ENCODE assay signal across 8 cellular contexts in the genomic region with DNA sequence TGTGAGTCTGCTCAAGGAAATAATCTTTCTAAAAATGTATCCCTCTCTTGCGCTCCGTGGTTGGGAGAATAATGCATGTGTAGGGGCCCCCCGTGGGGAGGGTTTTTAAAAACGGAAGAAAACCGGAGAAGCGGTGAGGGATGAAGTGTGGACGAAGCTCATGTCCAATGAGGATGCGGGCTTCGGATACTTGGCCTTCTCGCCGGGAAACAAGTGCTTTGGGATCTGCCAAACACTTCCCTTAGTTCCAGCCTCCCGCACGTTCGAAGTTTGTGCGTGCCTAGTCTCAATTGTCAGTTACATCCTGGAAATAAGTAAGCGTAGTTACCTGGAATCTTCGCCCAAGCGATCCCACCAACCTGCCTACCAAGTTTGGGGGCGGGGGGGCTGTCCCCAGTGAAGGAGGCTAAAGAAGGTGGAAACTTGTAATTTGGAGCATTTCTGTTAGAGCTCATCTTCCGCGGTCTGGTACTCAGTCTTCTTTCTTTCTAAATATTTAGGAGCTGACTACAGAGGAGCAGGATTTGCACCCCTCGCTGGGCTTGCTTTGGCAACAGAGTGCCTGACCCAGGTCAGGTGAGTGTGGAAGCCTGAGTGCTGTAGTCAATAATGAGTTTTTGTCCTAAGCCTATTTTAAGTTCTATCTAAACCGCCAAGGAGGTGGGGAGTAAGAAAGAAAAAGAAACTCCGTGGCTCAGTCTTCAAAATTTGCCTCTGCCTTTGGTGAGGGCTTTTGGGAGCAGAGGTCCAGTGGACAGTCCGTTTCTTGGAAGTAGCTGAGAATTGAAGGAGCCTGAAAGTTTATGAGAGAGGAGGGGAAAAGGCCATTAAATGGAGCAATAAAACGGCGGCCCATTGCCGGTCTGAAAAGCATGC. TPM values are rescaled to one million over a fixed set of nuclear protein-coding genes. Genes with fewer than 3 reads are reported as not detected.
DNase-seq lines count a peak whose midpoint lies in the region; ATAC-seq and TF ChIP-seq lines count a peak whose summit lies in the region.

No MANE protein-coding gene starts in this region.

- H3K9me3 Mint-ChIP-seq in HFFc6 (no peaks in the 10 kb centered on the region), neural progenitor cell (no peaks in the 10 kb centered on the region)
- no peaks in the 10 kb centered on the region for H3K9me3 Mint-ChIP-seq in activated CD8-positive, alpha-beta T cell treated with anti-CD3 and anti-CD28 coated beads, Interleukin-2, amount 10 ng/mL, durations not matched to agents 7 days and 5 days (ENCODE audit: insufficient read depth)

- peaks cover 8% of the 10 kb centered on the region for H3F3A ChIP-seq in neural progenitor cell (ENCODE audit: low read depth)

- CTCF ChIA-PET in activated CD8-positive, alpha-beta T cell treated with anti-CD3 and anti-CD28 coated beads, Interleukin-2, amount 10 ng/mL, durations not matched to agents 7 days and 5 days (lab: Charles Lee) = interaction anchor here (1.1 to 6.1 kb wide), 12 partner anchors 10 to 564 kb away, joined by 3 to 56 read pairs (median 8); partner anchors contain the start of gene SETMAR

- DNase-seq in AML-193 (lab: John Stamatoyannopoulos, UW) = peak; percentile 47 to 61
- DNase-seq in HFFc6 = no peak
- DNase-seq in activated CD8-positive, alpha-beta T cell treated with anti-CD3 and anti-CD28 coated beads, Interleukin-2, amount 10 ng/mL, durations not matched to agents 7 days and 5 days = peak; percentile 32
- DNase-seq in fibroblast of mammary gland (ENCODE audit: low read depth) = peak; percentile 25
- DNase-seq in neural progenitor cell (ENCODE audit: low spot score) = peak; percentile 38
- no peak for DNase-seq in NCI-H345 (lab: John Stamatoyannopoulos, UW)

- H3K4me3 ChIP-seq in fibroblast of mammary gland (ENCODE audit: control insufficient read depth, low read depth, low read length) = peak overlapping the region; percentile 85
- H3K4me3 ChIP-seq in neural progenitor cell = peak overlapping the region; percentile 73

- H3K27ac Mint-ChIP-seq in HFFc6 = peak overlapping the region; percentile 11
- peak overlapping the region; percentile 89 for H3K27ac Mint-ChIP-seq in activated CD8-positive, alpha-beta T cell treated with anti-CD3 and anti-CD28 coated beads, Interleukin-2, amount 10 ng/mL, durations not matched to agents 7 days and 5 days
- H3K27ac Mint-ChIP-seq in neural progenitor cell = no peak overlapping the region

- POLR2A ChIA-PET in activated CD8-positive, alpha-beta T cell treated with anti-CD3 and anti-CD28 coated beads, Interleukin-2, amount 10 ng/mL, durations not matched to agents 7 days and 5 days (lab: Charles Lee) = interaction anchor here (0.6 to 4.3 kb wide), 22 partner anchors 9 to 1368 kb away, joined by 3 to 51 read pairs (median 4); partner anchors contain the start of genes BHLHE40 and SUMF1

- no peaks in the 10 kb centered on the region for H3K36me3 ChIP-seq in neural progenitor cell

- H3K27me3 Mint-ChIP-seq in HFFc6 (ENCODE audit: insufficient read depth) (peaks cover 6% of the 10 kb centered on the region), neural progenitor cell (ENCODE audit: insufficient read depth, low read depth) (peaks cover 12% of the 10 kb centered on the region)
- peaks cover 13% of the 10 kb centered on the region for H3K27me3 Mint-ChIP-seq in activated CD8-positive, alpha-beta T cell treated with anti-CD3 and anti-CD28 coated beads, Interleukin-2, amount 10 ng/mL, durations not matched to agents 7 days and 5 days (ENCODE audit: low read depth)

- peaks cover 55% of the 10 kb centered on the region for H3K27me3 ChIP-seq in neural progenitor cell

- peaks cover 11% of the 10 kb centered on the region for H3K4me1 ChIP-seq in neural progenitor cell

- peak overlapping the region; percentile 97 for H2AFZ ChIP-seq in neural progenitor cell (replicated peaks)

- H3K27ac ChIP-seq in neural progenitor cell = no peak overlapping the region

- H3K4me1 Mint-ChIP-seq in HFFc6 (ENCODE audit: low read depth) = peaks cover 34% of the 10 kb centered on the region
- H3K4me1 Mint-ChIP-seq in activated CD8-positive, alpha-beta T cell treated with anti-CD3 and anti-CD28 coated beads, Interleukin-2, amount 10 ng/mL, durations not matched to agents 7 days and 5 days (ENCODE audit: low read depth) = peaks cover 40% of the 10 kb centered on the region
- peaks cover 16% of the 10 kb centered on the region for H3K4me1 Mint-ChIP-seq in neural progenitor cell

- no peaks in the 10 kb centered on the region for H3K79me2 ChIP-seq in neural progenitor cell (ENCODE audit: low read depth)

- H3K36me3 Mint-ChIP-seq in HFFc6 (ENCODE audit: low read depth) = no peaks in the 10 kb centered on the region
- peaks cover 35% of the 10 kb centered on the region for H3K36me3 Mint-ChIP-seq in activated CD8-positive, alpha-beta T cell treated with anti-CD3 and anti-CD28 coated beads, Interleukin-2, amount 10 ng/mL, durations not matched to agents 7 days and 5 days (ENCODE audit: low read depth)
- H3K36me3 Mint-ChIP-seq in neural progenitor cell = no peaks in the 10 kb centered on the region

- peak overlapping the region; percentile 95 for H3K4me3 Mint-ChIP-seq in HFFc6
- H3K4me3 Mint-ChIP-seq in activated CD8-positive, alpha-beta T cell treated with anti-CD3 and anti-CD28 coated beads, Interleukin-2, amount 10 ng/mL, durations not matched to agents 7 days and 5 days = peak overlapping the region; percentile 94
- peak overlapping the region; percentile 95 for H3K4me3 Mint-ChIP-seq in neural progenitor cell

- H3K9me3 ChIP-seq in neural progenitor cell (ENCODE audit: low read depth) = no peaks in the 10 kb centered on the region

- peak overlapping the region; percentile 98 for H3K4me2 ChIP-seq in neural progenitor cell

- no peaks in the 10 kb centered on the region for H4K20me1 ChIP-seq in neural progenitor cell (ENCODE audit: low read depth)

- TF ChIP-seq CTCF in HFFc6 (IDR thresholded peaks at IDR 0.05) (no peak), fibroblast of mammary gland (conservative IDR thresholded peaks at IDR 0.05; ENCODE audit: control insufficient read depth, insufficient read depth, low read depth, low read length) (no peak), neural progenitor cell (IDR thresholded peaks at IDR 0.05) (no peak)

- no peak overlapping the region for H3K9ac ChIP-seq in neural progenitor cell

- ATAC-seq in activated CD8-positive, alpha-beta T cell treated with anti-CD3 and anti-CD28 coated beads, Interleukin-2, amount 10 ng/mL, durations not matched to agents 7 days and 5 days = peak; percentile 5
- no peak for ATAC-seq in GM18870 (IDR thresholded peaks at IDR 0.05; ENCODE audit: unreplicated experiment)
- no peak for ATAC-seq in GM19452 (IDR thresholded peaks at IDR 0.05; ENCODE audit: unreplicated experiment)

RNA-seq across cellular contexts. Expression of gene ITPR1, which starts 1.0 kb away (rescaled TPM):
- total RNA-seq in HFFc6 (2021; fragmentation: NEBNext Ultra II Directional; extraction: Animal tissue kit (Norgen Biotek cat#: 25700)) = 1 to 10 TPM; 4.9 to 8.3 (median 6.1) TPM
- total RNA-seq in activated CD8-positive, alpha-beta T cell treated with anti-CD3 and anti-CD28 coated beads, Interleukin-2, amount 10 ng/mL, durations not matched to agents 7 days and 5 days = 10 to 100 TPM; 53.8 to 57.3 TPM
- 3.3 and 5.0 TPM in 2 replicates for total RNA-seq in neural progenitor cell (ENCODE audit: low replicate concordance)

RNA-seq across cellular contexts. Expression of gene SUMF1, which starts 27.1 kb away (rescaled TPM):
- 10 to 100 TPM; 33.5 to 38.0 (median 36.0) TPM for total RNA-seq in HFFc6 (2021; fragmentation: NEBNext Ultra II Directional; extraction: Animal tissue kit (Norgen Biotek cat#: 25700))
- total RNA-seq in activated CD8-positive, alpha-beta T cell treated with anti-CD3 and anti-CD28 coated beads, Interleukin-2, amount 10 ng/mL, durations not matched to agents 7 days and 5 days = 1 to 10 TPM; 7.4 to 8.7 TPM
- total RNA-seq in neural progenitor cell (ENCODE audit: low replicate concordance) = 10.6 and 15.8 TPM in 2 replicates

Comparison
In these comparisons a context has a peak if more than half of its experiments do, and no peak if none do; other contexts are left out.
1. DNase-seq: peak in AML-193 (2 of 2), activated CD8-positive, alpha-beta T cell treated with anti-CD3 and anti-CD28 coated beads, Interleukin-2, amount 10 ng/mL, durations not matched to agents 7 days and 5 days (single experiment), fibroblast of mammary gland (single experiment) and neural progenitor cell (single experiment); none in HFFc6 (single experiment) and NCI-H345 (single experiment).
2. Peak in every context shown above with its lines, with median percentiles within 50 percentile points of each other: H3K4me3 Mint-ChIP-seq.